29 cellular contexts compared by ENCODE assay signal in the genomic region with DNA sequence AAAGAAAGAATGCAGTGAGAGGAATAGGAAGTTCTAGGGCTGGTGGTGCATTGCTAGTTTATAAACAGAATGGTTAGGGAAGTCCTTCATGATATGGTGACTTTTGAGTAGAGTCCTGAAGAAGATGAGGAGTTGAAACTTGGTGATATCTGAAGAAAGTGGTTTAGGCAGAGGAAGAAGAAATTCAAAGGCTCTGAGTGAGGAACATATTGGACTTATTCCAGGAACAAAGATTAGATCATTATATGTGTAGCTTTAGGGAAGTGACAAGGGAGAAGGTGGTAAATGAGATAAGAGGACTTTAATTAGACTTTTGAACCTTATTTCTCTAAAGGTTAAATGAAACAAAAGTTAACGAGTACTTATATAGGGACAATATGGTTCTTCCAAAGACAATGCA.
"Had no signal": no experiment of that assay in that cellular context is flagged by ENCODE, and none has a peak within 500 bp of the region (broad histone marks: within the 10 kb centered on the region; RNA-seq: fewer than 3 reads in every experiment).

No MANE protein-coding gene starts in this region.

- H3K4me3 ChIP-seq: breast epithelium, left lung, lower lobe of right lung, neural progenitor cell, suprapubic skin, tibial artery, upper lobe of right lung had no signal

- ATAC-seq: activated CD8-positive, alpha-beta T cell treated with anti-CD3 and anti-CD28 coated beads for 36 hours; activated T-cell treated with anti-CD3 and anti-CD28 coated beads, Interleukin-2, amount 50 U/mL, for 4 hours; activated T-helper 17 cell treated with anti-CD3 and anti-CD28 coated beads, Interleukin-2, amount 50 U/mL, for 72 hours; left lung; lower lobe of right lung; natural killer cell; right cardiac atrium; upper lobe of right lung; WTC11 had no signal

- DNase-seq: activated CD4-positive, alpha-beta T cell treated with anti-CD3 and anti-CD28 coated beads for 1 hour; activated CD4-positive, alpha-beta T cell treated with anti-CD3 and anti-CD28 coated beads, Interleukin-2, amount 50 U/mL, for 1 hour; activated CD8-positive, alpha-beta T cell treated with anti-CD3 and anti-CD28 coated beads for 36 hours; activated gamma-delta T cell treated with Interleukin-2 at 50 U/mL for 16 hours; activated naive CD4-positive, alpha-beta T cell treated with anti-CD3 and anti-CD28 coated beads, Interleukin-2, amount 50 U/mL, for 16 hours; activated T-cell treated with anti-CD3 and anti-CD28 coated beads, Interleukin-2, amount 50 U/mL, for 4 hours; amygdala; central memory CD4-positive, alpha-beta T cell; left lung; lower lobe of right lung; mesenchymal stem cell; natural killer cell; occipital lobe; posterior cingulate gyrus; right cardiac atrium; stimulated activated CD4-positive, alpha-beta T cell treated with anti-CD3 and anti-CD28 coated beads, Interleukin-15, amount 100 ng/mL, for 24 hours; stimulated activated CD4-positive, alpha-beta T cell treated with anti-CD3 and anti-CD28 coated beads, Interleukin-2, amount 100 ng/mL, for 24 hours; stimulated activated naive CD4-positive, alpha-beta T cell; T-helper 9 cell; tibial artery; upper lobe of right lung had no signal

- FAIRE-seq: frontal cortex, islet of Langerhans, TTC549 had no signal
